In the genomic region with DNA sequence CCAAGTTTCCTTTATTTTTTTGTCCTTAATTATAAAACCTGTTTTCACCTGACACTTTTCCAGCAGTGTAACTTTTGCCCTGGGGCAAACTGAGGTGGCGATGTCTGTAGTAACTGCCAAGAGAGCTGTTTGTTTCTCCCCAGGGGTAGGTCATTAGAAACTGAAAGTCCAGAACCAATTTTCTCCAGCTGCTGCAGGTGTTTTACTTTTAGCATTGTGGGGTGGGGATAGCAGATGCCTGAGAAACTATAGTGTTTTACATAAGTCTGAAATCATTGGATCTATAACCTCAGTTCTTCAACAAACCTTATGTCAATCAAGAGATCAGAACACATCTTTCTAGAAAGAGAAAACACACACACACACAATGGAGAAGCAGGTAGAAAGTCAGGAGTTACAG, we compare ENCODE assay signal across 1 cellular context.
TF ChIP-seq lines count a peak whose summit lies in the region.

No MANE protein-coding gene starts in this region.

TF ChIP-seq in GM12878, 131 proteins besides CTCF, POLR2A, EP300 and RAD21 (continued from another document):
- TF ChIP-seq, protein P1, sequence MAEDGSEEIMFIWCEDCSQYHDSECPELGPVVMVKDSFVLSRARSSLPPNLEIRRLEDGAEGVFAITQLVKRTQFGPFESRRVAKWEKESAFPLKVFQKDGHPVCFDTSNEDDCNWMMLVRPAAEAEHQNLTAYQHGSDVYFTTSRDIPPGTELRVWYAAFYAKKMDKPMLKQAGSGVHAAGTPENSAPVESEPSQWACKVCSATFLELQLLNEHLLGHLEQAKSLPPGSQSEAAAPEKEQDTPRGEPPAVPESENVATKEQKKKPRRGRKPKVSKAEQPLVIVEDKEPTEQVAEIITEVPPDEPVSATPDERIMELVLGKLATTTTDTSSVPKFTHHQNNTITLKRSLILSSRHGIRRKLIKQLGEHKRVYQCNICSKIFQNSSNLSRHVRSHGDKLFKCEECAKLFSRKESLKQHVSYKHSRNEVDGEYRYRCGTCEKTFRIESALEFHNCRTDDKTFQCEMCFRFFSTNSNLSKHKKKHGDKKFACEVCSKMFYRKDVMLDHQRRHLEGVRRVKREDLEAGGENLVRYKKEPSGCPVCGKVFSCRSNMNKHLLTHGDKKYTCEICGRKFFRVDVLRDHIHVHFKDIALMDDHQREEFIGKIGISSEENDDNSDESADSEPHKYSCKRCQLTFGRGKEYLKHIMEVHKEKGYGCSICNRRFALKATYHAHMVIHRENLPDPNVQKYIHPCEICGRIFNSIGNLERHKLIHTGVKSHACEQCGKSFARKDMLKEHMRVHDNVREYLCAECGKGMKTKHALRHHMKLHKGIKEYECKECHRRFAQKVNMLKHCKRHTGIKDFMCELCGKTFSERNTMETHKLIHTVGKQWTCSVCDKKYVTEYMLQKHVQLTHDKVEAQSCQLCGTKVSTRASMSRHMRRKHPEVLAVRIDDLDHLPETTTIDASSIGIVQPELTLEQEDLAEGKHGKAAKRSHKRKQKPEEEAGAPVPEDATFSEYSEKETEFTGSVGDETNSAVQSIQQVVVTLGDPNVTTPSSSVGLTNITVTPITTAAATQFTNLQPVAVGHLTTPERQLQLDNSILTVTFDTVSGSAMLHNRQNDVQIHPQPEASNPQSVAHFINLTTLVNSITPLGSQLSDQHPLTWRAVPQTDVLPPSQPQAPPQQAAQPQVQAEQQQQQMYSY (CRISPR knock-in tag; IDR thresholded peaks at IDR 0.05), result no peak
- TF ChIP-seq, protein P2, sequence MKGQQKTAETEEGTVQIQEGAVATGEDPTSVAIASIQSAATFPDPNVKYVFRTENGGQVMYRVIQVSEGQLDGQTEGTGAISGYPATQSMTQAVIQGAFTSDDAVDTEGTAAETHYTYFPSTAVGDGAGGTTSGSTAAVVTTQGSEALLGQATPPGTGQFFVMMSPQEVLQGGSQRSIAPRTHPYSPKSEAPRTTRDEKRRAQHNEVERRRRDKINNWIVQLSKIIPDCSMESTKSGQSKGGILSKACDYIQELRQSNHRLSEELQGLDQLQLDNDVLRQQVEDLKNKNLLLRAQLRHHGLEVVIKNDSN (IDR thresholded peaks at IDR 0.05; ENCODE audit: borderline replicate concordance, extremely low read length, insufficient read depth, low read depth, low read length), result no peak
- TF ChIP-seq, protein P3, sequence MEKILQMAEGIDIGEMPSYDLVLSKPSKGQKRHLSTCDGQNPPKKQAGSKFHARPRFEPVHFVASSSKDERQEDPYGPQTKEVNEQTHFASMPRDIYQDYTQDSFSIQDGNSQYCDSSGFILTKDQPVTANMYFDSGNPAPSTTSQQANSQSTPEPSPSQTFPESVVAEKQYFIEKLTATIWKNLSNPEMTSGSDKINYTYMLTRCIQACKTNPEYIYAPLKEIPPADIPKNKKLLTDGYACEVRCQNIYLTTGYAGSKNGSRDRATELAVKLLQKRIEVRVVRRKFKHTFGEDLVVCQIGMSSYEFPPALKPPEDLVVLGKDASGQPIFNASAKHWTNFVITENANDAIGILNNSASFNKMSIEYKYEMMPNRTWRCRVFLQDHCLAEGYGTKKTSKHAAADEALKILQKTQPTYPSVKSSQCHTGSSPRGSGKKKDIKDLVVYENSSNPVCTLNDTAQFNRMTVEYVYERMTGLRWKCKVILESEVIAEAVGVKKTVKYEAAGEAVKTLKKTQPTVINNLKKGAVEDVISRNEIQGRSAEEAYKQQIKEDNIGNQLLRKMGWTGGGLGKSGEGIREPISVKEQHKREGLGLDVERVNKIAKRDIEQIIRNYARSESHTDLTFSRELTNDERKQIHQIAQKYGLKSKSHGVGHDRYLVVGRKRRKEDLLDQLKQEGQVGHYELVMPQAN (conservative IDR thresholded peaks at IDR 0.05), result no peak
- TF ChIP-seq NFYA (IDR thresholded peaks at IDR 0.05; ENCODE audit: borderline replicate concordance, low read depth, low read length), result no peak
- TF ChIP-seq, protein P4, sequence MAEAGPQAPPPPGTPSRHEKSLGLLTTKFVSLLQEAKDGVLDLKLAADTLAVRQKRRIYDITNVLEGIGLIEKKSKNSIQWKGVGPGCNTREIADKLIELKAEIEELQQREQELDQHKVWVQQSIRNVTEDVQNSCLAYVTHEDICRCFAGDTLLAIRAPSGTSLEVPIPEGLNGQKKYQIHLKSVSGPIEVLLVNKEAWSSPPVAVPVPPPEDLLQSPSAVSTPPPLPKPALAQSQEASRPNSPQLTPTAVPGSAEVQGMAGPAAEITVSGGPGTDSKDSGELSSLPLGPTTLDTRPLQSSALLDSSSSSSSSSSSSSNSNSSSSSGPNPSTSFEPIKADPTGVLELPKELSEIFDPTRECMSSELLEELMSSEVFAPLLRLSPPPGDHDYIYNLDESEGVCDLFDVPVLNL (IDR thresholded peaks at IDR 0.05; ENCODE audit: low read depth, low read length), result no peak
TF ChIP-seq in GM12878: peak in this region for 8.
